In the genomic region with DNA sequence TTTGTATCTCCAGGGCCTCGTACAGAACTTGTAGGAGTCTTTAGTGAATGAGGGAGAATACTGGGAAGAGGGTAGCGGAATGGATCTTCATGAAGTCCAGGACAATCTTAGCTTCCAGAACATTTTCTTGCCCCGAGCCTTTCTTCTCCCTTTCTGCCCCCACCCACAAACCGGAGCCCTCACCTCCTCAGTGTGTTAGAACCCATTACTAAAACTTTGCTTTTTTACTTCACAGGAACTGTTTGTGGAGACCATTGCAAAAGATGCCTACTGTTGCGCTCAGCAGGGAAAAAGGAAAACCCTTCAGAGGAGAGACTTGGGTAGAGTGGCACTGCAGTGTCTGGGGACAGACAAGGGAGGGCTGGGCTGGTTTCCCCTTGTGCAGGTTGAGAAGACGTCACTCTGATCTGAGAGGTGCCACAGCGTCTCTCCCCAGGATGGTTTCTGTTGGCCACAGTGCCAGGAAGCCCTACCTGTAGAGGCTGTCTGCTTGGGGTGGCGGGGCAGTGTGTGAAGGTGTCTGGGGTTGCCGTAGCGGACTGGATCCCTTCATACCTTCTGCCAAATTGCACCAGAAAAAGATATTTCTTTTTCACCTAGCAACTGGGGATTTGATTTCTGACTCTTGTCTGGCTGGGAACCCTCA, we compare ENCODE assay signal across 8 cellular contexts. TPM values are rescaled to one million over a fixed set of nuclear protein-coding genes. Genes with fewer than 3 reads are reported as not detected.
A peak's percentile ranks its signal among the peaks of the same experiment; 100 is the strongest.
DNase-seq lines count a peak whose midpoint lies in the region; ATAC-seq, FAIRE-seq and TF ChIP-seq lines count a peak whose summit lies in the region.

No MANE protein-coding gene starts in this region.

- H3K4me3 ChIP-seq in right atrium auricular region, result peak overlapping the region; percentile 66 to 71

- no peak for FAIRE-seq in GM12892 (lab: Jason Lieb, UNC)

- no peaks in the 10 kb centered on the region for H3K27me3 Mint-ChIP-seq in activated CD4-positive, alpha-beta memory T cell treated with anti-CD3 and anti-CD28 coated beads, Interleukin-2, amount 10 ng/mL, durations not matched to agents 7 days and 5 days

- no peak for TF ChIP-seq POLR2A in GM12892 (IDR thresholded peaks at IDR 0.05; ENCODE audit: low read depth, low read length)

- no peaks in the 10 kb centered on the region for H3K27me3 ChIP-seq in right atrium auricular region

- H3K27ac Mint-ChIP-seq in activated CD4-positive, alpha-beta memory T cell treated with anti-CD3 and anti-CD28 coated beads, Interleukin-2, amount 10 ng/mL, durations not matched to agents 7 days and 5 days, result peak overlapping the region; percentile 82

- CTCF ChIA-PET in activated CD4-positive, alpha-beta memory T cell treated with anti-CD3 and anti-CD28 coated beads, Interleukin-2, amount 10 ng/mL, durations not matched to agents 7 days and 5 days (lab: Charles Lee), result no interaction called here

- peaks cover 43% of the 10 kb centered on the region for H3K36me3 Mint-ChIP-seq in activated CD4-positive, alpha-beta memory T cell treated with anti-CD3 and anti-CD28 coated beads, Interleukin-2, amount 10 ng/mL, durations not matched to agents 7 days and 5 days (ENCODE audit: low read depth)

- TF ChIP-seq CTCF in right atrium auricular region (IDR thresholded peaks at IDR 0.05), result no peak

- peak overlapping the region; percentile 90 to 94 for H3K27ac ChIP-seq in right atrium auricular region

- H3K4me3 Mint-ChIP-seq in activated CD4-positive, alpha-beta memory T cell treated with anti-CD3 and anti-CD28 coated beads, Interleukin-2, amount 10 ng/mL, durations not matched to agents 7 days and 5 days, result peak overlapping the region; percentile 78

- H3K36me3 ChIP-seq in right atrium auricular region, result peaks cover 10% of the 10 kb centered on the region

- H3K4me1 Mint-ChIP-seq in activated CD4-positive, alpha-beta memory T cell treated with anti-CD3 and anti-CD28 coated beads, Interleukin-2, amount 10 ng/mL, durations not matched to agents 7 days and 5 days, result peaks cover 61% of the 10 kb centered on the region

- H3K9me3 Mint-ChIP-seq in activated CD4-positive, alpha-beta memory T cell treated with anti-CD3 and anti-CD28 coated beads, Interleukin-2, amount 10 ng/mL, durations not matched to agents 7 days and 5 days, result no peaks in the 10 kb centered on the region

- DNase-seq in NCI-H510A treated with DMSO at 0.1 percent for 48 hours (lab: John Stamatoyannopoulos, UW), result peak; percentile 41
- DNase-seq in NCI-H510A (lab: John Stamatoyannopoulos, UW), result no peak
- DNase-seq in activated CD4-positive, alpha-beta memory T cell treated with anti-CD3 and anti-CD28 coated beads, Interleukin-2, amount 10 ng/mL, durations not matched to agents 7 days and 5 days, result peak; percentile 25
- DNase-seq in right atrium auricular region (ENCODE audit: low spot score), result no peak
- peak; percentile 5 for DNase-seq in stimulated activated naive CD8-positive, alpha-beta T cell treated with anti-CD3 and anti-CD28 coated beads, Interleukin-15, Interleukin-2, amounts not matched to agents 100 U/mL and 50 U/mL, for 24 hours
- no peak for DNase-seq in amygdala (lab: John Stamatoyannopoulos, UW)
- DNase-seq in GM12892 (ENCODE audit: insufficient read length), result no peak

- ATAC-seq in stimulated activated naive CD8-positive, alpha-beta T cell treated with anti-CD3 and anti-CD28 coated beads, Interleukin-15, Interleukin-2, amounts not matched to agents 100 U/mL and 50 U/mL, for 24 hours, result no peak
- ATAC-seq in GM18873 (IDR thresholded peaks at IDR 0.05; ENCODE audit: low FRiP score, unreplicated experiment), result no peak

- H3K9me3 ChIP-seq in right atrium auricular region, result no peaks in the 10 kb centered on the region

- H3K4me1 ChIP-seq in right atrium auricular region, result peaks cover 0 to 9% of the 10 kb centered on the region in 2 donors

- POLR2A ChIA-PET in activated CD4-positive, alpha-beta memory T cell treated with anti-CD3 and anti-CD28 coated beads, Interleukin-2, amount 10 ng/mL, durations not matched to agents 7 days and 5 days (lab: Charles Lee), result no interaction called here

RNA-seq across cellular contexts. Expression of a gene that starts 0.8 kb away (rescaled TPM):
- total RNA-seq in activated CD4-positive, alpha-beta memory T cell treated with anti-CD3 and anti-CD28 coated beads, Interleukin-2, amount 10 ng/mL, durations not matched to agents 7 days and 5 days, result 10 to 100 TPM; 39.9 to 49.4 TPM
- total RNA-seq in right atrium auricular region, result 10 to 100 TPM; 15.1 to 19.8 TPM
- polyA plus RNA-seq in GM12892 (2012; ENCODE audit: missing spikeins), result 74.9 TPM

Comparison
In these comparisons a context has a peak if more than half of its experiments do, and no peak if none do; other contexts are left out.
1. DNase-seq: peak in NCI-H510A treated with DMSO at 0.1 percent for 48 hours (single experiment), activated CD4-positive, alpha-beta memory T cell treated with anti-CD3 and anti-CD28 coated beads, Interleukin-2, amount 10 ng/mL, durations not matched to agents 7 days and 5 days (single experiment) and stimulated activated naive CD8-positive, alpha-beta T cell treated with anti-CD3 and anti-CD28 coated beads, Interleukin-15, Interleukin-2, amounts not matched to agents 100 U/mL and 50 U/mL, for 24 hours (single experiment); none in NCI-H510A (single experiment), right atrium auricular region (single experiment), amygdala (0 of 56) and GM12892 (single experiment).